Comparison of ENCODE assay signal across 1 cellular context in the genomic region with DNA sequence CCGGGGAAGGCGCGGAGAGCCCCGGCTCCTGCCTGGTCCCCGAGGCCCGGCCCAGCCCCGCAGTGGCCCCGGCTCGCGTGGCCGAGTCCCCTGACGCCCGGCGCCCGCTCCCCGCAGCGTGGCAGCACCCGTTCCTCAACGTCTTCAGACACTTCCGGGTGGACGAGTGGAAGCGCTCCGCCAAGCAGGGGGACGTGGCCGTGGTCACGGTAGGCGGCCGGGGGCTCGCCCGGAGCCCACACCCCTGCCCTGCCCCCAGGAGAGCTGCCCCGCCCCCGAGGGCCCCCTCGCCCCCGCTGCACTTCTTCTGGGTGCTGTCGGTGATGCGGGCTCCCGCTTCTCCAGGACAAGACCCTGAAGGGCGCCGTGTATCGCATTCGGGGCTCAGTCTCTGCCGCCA.
TF ChIP-seq lines count a peak whose summit lies in the region.

No MANE protein-coding gene starts in this region.

TF ChIP-seq in GM12878, 131 proteins besides CTCF, POLR2A, EP300 and RAD21:
- TF ChIP-seq SMAD1 (IDR thresholded peaks at IDR 0.05; ENCODE audit: low read depth, partially characterized antibody) (no peak), ETV6 (conservative IDR thresholded peaks at IDR 0.05 in 1 of 2, IDR thresholded peaks at IDR 0.05 in 1 of 2; ENCODE audit: borderline replicate concordance in 1 of 2, low read depth in 1 of 2) (no peak), FOS (IDR thresholded peaks at IDR 0.05; ENCODE audit: borderline replicate concordance, extremely low read depth, insufficient read length) (no peak), MYC (IDR thresholded peaks at IDR 0.05; ENCODE audit: insufficient read depth, insufficient read length, insufficient replicate concordance, low read length, severe bottlenecking) (no peak), STAT1 (conservative IDR thresholded peaks at IDR 0.05) (no peak), TCF3 (IDR thresholded peaks at IDR 0.05; ENCODE audit: borderline replicate concordance, insufficient read depth, low read depth, low read length) (no peak), SIX5 (IDR thresholded peaks at IDR 0.05; ENCODE audit: low read depth, low read length, severe bottlenecking) (no peak), CHD4 (IDR thresholded peaks at IDR 0.05) (no peak), BRCA1 (IDR thresholded peaks at IDR 0.05; ENCODE audit: low read depth, low read length) (no peak), ZBED1 (IDR thresholded peaks at IDR 0.05; ENCODE audit: borderline replicate concordance) (no peak), TAF1 (IDR thresholded peaks at IDR 0.05; ENCODE audit: borderline replicate concordance, low read depth, low read length) (no peak)
- TF ChIP-seq, protein P1, sequence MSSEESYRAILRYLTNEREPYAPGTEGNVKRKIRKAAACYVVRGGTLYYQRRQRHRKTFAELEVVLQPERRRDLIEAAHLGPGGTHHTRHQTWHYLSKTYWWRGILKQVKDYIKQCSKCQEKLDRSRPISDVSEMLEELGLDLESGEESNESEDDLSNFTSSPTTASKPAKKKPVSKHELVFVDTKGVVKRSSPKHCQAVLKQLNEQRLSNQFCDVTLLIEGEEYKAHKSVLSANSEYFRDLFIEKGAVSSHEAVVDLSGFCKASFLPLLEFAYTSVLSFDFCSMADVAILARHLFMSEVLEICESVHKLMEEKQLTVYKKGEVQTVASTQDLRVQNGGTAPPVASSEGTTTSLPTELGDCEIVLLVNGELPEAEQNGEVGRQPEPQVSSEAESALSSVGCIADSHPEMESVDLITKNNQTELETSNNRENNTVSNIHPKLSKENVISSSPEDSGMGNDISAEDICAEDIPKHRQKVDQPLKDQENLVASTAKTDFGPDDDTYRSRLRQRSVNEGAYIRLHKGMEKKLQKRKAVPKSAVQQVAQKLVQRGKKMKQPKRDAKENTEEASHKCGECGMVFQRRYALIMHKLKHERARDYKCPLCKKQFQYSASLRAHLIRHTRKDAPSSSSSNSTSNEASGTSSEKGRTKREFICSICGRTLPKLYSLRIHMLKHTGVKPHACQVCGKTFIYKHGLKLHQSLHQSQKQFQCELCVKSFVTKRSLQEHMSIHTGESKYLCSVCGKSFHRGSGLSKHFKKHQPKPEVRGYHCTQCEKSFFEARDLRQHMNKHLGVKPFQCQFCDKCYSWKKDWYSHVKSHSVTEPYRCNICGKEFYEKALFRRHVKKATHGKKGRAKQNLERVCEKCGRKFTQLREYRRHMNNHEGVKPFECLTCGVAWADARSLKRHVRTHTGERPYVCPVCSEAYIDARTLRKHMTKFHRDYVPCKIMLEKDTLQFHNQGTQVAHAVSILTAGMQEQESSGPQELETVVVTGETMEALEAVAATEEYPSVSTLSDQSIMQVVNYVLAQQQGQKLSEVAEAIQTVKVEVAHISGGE (CRISPR knock-in tag; IDR thresholded peaks at IDR 0.05), result no peak
- TF ChIP-seq, protein P2, sequence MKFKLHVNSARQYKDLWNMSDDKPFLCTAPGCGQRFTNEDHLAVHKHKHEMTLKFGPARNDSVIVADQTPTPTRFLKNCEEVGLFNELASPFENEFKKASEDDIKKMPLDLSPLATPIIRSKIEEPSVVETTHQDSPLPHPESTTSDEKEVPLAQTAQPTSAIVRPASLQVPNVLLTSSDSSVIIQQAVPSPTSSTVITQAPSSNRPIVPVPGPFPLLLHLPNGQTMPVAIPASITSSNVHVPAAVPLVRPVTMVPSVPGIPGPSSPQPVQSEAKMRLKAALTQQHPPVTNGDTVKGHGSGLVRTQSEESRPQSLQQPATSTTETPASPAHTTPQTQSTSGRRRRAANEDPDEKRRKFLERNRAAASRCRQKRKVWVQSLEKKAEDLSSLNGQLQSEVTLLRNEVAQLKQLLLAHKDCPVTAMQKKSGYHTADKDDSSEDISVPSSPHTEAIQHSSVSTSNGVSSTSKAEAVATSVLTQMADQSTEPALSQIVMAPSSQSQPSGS (IDR thresholded peaks at IDR 0.05; ENCODE audit: low read length), result no peak
